In the genomic region with DNA sequence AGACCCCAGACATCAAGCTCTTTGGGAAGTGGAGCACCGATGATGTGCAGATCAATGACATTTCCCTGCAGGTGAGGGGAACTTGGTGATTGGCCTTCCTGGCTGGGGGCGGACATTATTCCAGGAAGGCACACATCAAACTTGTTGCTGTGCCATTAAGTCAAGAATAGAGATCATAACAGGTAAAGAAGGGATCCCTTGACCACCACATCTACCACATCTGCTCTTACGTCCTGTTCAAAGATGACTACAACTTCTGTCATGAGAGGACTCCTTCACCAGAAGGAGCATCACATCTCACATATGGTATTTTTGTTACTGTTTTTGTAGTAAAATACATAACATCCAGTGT, we compare ENCODE assay signal across 9 cellular contexts. TPM values are rescaled to one million over a fixed set of nuclear protein-coding genes. Genes with fewer than 3 reads are reported as not detected.
A peak's percentile ranks its signal among the peaks of the same experiment; 100 is the strongest.
DNase-seq lines count a peak whose midpoint lies in the region; ATAC-seq and TF ChIP-seq lines count a peak whose summit lies in the region.
"Had no signal": no experiment of that assay in that cellular context is flagged by ENCODE, and none has a peak within 500 bp of the region (broad histone marks: within the 10 kb centered on the region; RNA-seq: fewer than 3 reads in every experiment).

No MANE protein-coding gene starts in this region.

- H3K27me3 ChIP-seq in DOHH2 (ENCODE audit: control insufficient read depth, low read length) (no peaks in the 10 kb centered on the region), trophoblast cell (ENCODE audit: insufficient read depth, low read length) (no peaks in the 10 kb centered on the region), prostate gland (replicated peaks; ENCODE audit: insufficient read depth) (no peaks in the 10 kb centered on the region)

- H3K23ac ChIP-seq in trophoblast cell (ENCODE audit: low read length), result no peak overlapping the region

- H2BK120ac ChIP-seq in trophoblast cell (ENCODE audit: insufficient read depth, low read length, poor library complexity), result no peak overlapping the region

- H2AFZ ChIP-seq in trophoblast cell (ENCODE audit: insufficient read depth, low read length, poor library complexity), result no peak overlapping the region

- H3K36me3 ChIP-seq in DOHH2 (ENCODE audit: control insufficient read depth, low read length) (peaks cover 56% of the 10 kb centered on the region), trophoblast cell (ENCODE audit: control insufficient read depth in 1 of 2, insufficient read depth in 2 of 2, low read length in 2 of 2) (peaks cover 22 to 33% of the 10 kb centered on the region in 2 experiments), prostate gland (peaks cover 3 to 6% of the 10 kb centered on the region in 2 donors)

- H3K4me1 ChIP-seq in DOHH2 (ENCODE audit: control insufficient read depth, low read length), result peaks cover 33% of the 10 kb centered on the region
- peaks cover 15 to 25% of the 10 kb centered on the region in 2 experiments for H3K4me1 ChIP-seq in trophoblast cell (ENCODE audit: control insufficient read depth in 1 of 2, insufficient read depth in 2 of 2, low read length in 2 of 2)
- H3K4me1 ChIP-seq in prostate gland (replicated peaks), result peaks cover 7% of the 10 kb centered on the region

- CTCF ChIA-PET in RWPE1 (lab: Yijun Ruan, JAX), result no interaction called here

- H3K9ac ChIP-seq in trophoblast cell (ENCODE audit: low read length), result peak overlapping the region; percentile 60

- H3K4me3 ChIP-seq in DOHH2 (ENCODE audit: low read length), result peak overlapping the region; percentile 88
- peak overlapping the region; percentile 80 for H3K4me3 ChIP-seq in trophoblast cell (ENCODE audit: low read depth, low read length)
- peak overlapping the region in 1 of 2 donors; percentile 67 for H3K4me3 ChIP-seq in prostate gland

- POLR2A ChIA-PET in RWPE1 (lab: Yijun Ruan, JAX; ENCODE audit: low non-redundant PET), result interaction anchor here (0.6 kb wide), 1 partner anchor 14 kb away, joined by 8 read pairs; no protein-coding TSS in a partner anchor

- H2BK5ac ChIP-seq in trophoblast cell (ENCODE audit: low read depth, low read length, poor library complexity), result no peak overlapping the region

- intact Hi-C loops in prostate gland (cut with DNase I), result no loop called here

- H4K20me1 ChIP-seq in DOHH2 (ENCODE audit: control insufficient read depth, insufficient read depth, low read depth, low read length), result peaks cover 14% of the 10 kb centered on the region

- no peak overlapping the region for H2AK5ac ChIP-seq in trophoblast cell (ENCODE audit: low read length)

- peaks cover 24% of the 10 kb centered on the region for H3F3A ChIP-seq in DOHH2 (ENCODE audit: control insufficient read depth, insufficient read depth)

- H3K9me3 ChIP-seq in DOHH2 (ENCODE audit: control insufficient read depth, insufficient read depth, low read length) (no peaks in the 10 kb centered on the region), trophoblast cell (ENCODE audit: insufficient read depth, low read depth, low read length) (no peaks in the 10 kb centered on the region), prostate gland (no peaks in the 10 kb centered on the region)

- H3K79me1 ChIP-seq in trophoblast cell (ENCODE audit: low read length), result peaks cover 11% of the 10 kb centered on the region

- ATAC-seq in HG03135 (IDR thresholded peaks at IDR 0.05; ENCODE audit: unreplicated experiment) (no peak), GM19023 (IDR thresholded peaks at IDR 0.05; ENCODE audit: unreplicated experiment) (no peak)

- DNase-seq in RWPE1 (ENCODE audit: low spot score) (no peak), epithelial cell of prostate (ENCODE audit: low read depth, low spot score) (no peak), trophoblast cell (no peak), glomerular visceral epithelial cell (ENCODE audit: extremely low spot score) (no peak), prostate gland (ENCODE audit: low spot score) (no peak)
- DNase-seq: NCI-H1092 treated with DMSO at 0.1 percent for 48 hours had no signal

- no peaks in the 10 kb centered on the region for H3K9me2 ChIP-seq in DOHH2 (replicated peaks; ENCODE audit: control insufficient read depth, low read length)

- no peak overlapping the region for H3K27ac ChIP-seq in DOHH2 (ENCODE audit: low read depth, low read length)
- H3K27ac ChIP-seq in RWPE1, result peak overlapping the region; percentile 98
- H3K27ac ChIP-seq in epithelial cell of prostate, result peak overlapping the region; percentile 97
- no peak overlapping the region for H3K27ac ChIP-seq in trophoblast cell (ENCODE audit: low read depth, low read length)
- H3K27ac ChIP-seq in prostate gland, result no peak overlapping the region

- no peak overlapping the region for H4K91ac ChIP-seq in trophoblast cell (ENCODE audit: low read depth, low read length)

- H4K8ac ChIP-seq in trophoblast cell (ENCODE audit: low read depth, low read length), result no peak overlapping the region

- peak overlapping the region; percentile 80 for H3K4ac ChIP-seq in trophoblast cell (ENCODE audit: low read depth, low read length)

- H3K14ac ChIP-seq in trophoblast cell (ENCODE audit: low read length), result no peak overlapping the region

- TF ChIP-seq CTCF in DOHH2 (IDR thresholded peaks at IDR 0.05; ENCODE audit: low read depth, low read length, poor library complexity, severe bottlenecking) (no peak), RWPE1 (conservative IDR thresholded peaks at IDR 0.05; ENCODE audit: low read depth) (no peak), prostate gland (IDR thresholded peaks at IDR 0.05) (no peak)

- H4K12ac ChIP-seq in trophoblast cell (ENCODE audit: low read depth, low read length), result no peak overlapping the region

- H3K79me2 ChIP-seq in DOHH2 (ENCODE audit: control insufficient read depth, low read length) (peaks cover 68% of the 10 kb centered on the region), trophoblast cell (ENCODE audit: control insufficient read depth, insufficient read depth, low read length, poor library complexity) (peaks cover 15% of the 10 kb centered on the region)

- no peak overlapping the region for H3K18ac ChIP-seq in trophoblast cell (ENCODE audit: low read length)

- no CpG with 5 or more reads among the region's 3 CpGs for WGBS in trophoblast cell (ENCODE audit: extremely low coverage, insufficient coverage, insufficient read length)
- 84% methylated on average over 3 of the region's 3 CpGs for WGBS in prostate gland

- H2BK12ac ChIP-seq in trophoblast cell (ENCODE audit: low read length), result no peak overlapping the region

- no peak for TF ChIP-seq POLR2A in prostate gland (IDR thresholded peaks at IDR 0.05)

- H3K4me2 ChIP-seq in DOHH2 (ENCODE audit: low read length) (peak overlapping the region; percentile 73), trophoblast cell (ENCODE audit: low read length) (peak overlapping the region; percentile 63)

RNA-seq across cellular contexts. Expression of a gene that starts 1.1 kb away (rescaled TPM):
- 888 and 902 TPM in 2 replicates for polyA plus RNA-seq in trophoblast cell (2013)
- total RNA-seq in prostate gland, result 1,000 to 10,000 TPM; 1,184 to 2,289 TPM

RNA-seq across cellular contexts. Expression of a gene that starts 7.3 kb away (rescaled TPM):
- 0.71 and 0.76 TPM in 2 replicates for polyA plus RNA-seq in trophoblast cell (2013)
- total RNA-seq in prostate gland, result 1 to 10 TPM in 1 of 2 donors, under 1 TPM in 1; 0.62 to 7.0 TPM

RNA-seq across cellular contexts. Expression of a gene that starts 7.3 kb away (rescaled TPM):
- 2.0 and 2.1 TPM in 2 replicates for polyA plus RNA-seq in trophoblast cell (2013)
- total RNA-seq in prostate gland, result 10 to 100 TPM; 12.2 to 15.7 TPM

RNA-seq across cellular contexts. Expression of a gene that starts 20.3 kb away (rescaled TPM):
- polyA plus RNA-seq in trophoblast cell (2013), result 2.4 and 2.7 TPM in 2 replicates
- 10 to 100 TPM; 10.8 to 19.4 TPM for total RNA-seq in prostate gland

RNA-seq across cellular contexts. Expression of a gene that starts 25.6 kb away (rescaled TPM):
- polyA plus RNA-seq in trophoblast cell (2013), result 0.61 and 0.68 TPM in 2 replicates
- 10 to 100 TPM in 1 of 2 donors, 1 to 10 TPM in 1; 6.6 to 11.0 TPM for total RNA-seq in prostate gland

Comparison
In these comparisons a context has a peak if more than half of its experiments do, and no peak if none do; other contexts are left out.
1. H3K27ac ChIP-seq: peak in RWPE1 (single experiment) and epithelial cell of prostate (single experiment); none in DOHH2 (single experiment), trophoblast cell (single experiment) and prostate gland (0 of 2).